Comparison of ENCODE assay signal across 1 cellular context in the genomic region with DNA sequence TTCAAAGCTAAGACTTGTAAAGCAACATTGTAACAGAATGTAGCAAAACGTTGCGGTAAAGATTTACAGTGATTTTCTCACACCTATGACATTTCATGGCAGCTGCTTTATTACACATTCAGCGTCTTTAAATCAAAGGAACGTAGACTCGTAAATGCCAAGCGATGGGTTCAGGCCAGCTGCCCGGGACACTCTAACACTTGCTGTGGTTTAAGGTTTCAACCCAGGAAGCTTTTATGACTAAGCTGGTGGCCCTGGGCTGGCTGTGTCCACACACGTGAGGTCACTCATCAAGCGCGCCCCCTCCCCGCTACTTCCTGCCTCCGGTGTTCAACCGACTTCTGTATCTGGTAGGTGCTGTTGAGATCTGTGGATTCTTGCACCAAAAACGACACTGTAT.
A peak's percentile ranks its signal among the peaks of the same experiment; 100 is the strongest.
TF ChIP-seq lines count a peak whose summit lies in the region.

No MANE protein-coding gene starts in this region.

TF ChIP-seq in K562, 482 proteins besides CTCF, POLR2A, EP300 and RAD21:
- peak; percentile 77 for TF ChIP-seq BHLHE40 (IDR thresholded peaks at IDR 0.05; ENCODE audit: low read length)
- no peak for TF ChIP-seq TFAP4 (CRISPR knock-in tag; IDR thresholded peaks at IDR 0.05; ENCODE audit: borderline replicate concordance)
- no peak for TF ChIP-seq NFIX (CRISPR knock-in tag; IDR thresholded peaks at IDR 0.05; ENCODE audit: low read depth)
- no peak for TF ChIP-seq NR2C2 (CRISPR knock-in tag; IDR thresholded peaks at IDR 0.05)
- TF ChIP-seq NR2C2 (tag; IDR thresholded peaks at IDR 0.05): peak; percentile 61; the same call in 1 of the 2 replicates
- no peak for TF ChIP-seq FOXA3 (CRISPR knock-in tag; conservative IDR thresholded peaks at IDR 0.05 in 1 of 2, IDR thresholded peaks at IDR 0.05 in 1 of 2)
- TF ChIP-seq GABPA (tag; conservative IDR thresholded peaks at IDR 0.05; ENCODE audit: low read depth): 0 out of 2 replicates have a peak, but pooled peaks have one; percentile 32
- TF ChIP-seq ETV1 (tag; conservative IDR thresholded peaks at IDR 0.05; ENCODE audit: low read depth): 0 out of 2 replicates have a peak, but pooled peaks have one; percentile 42
